In genomic region chr11:128564642-128565245, GRCh38 we compare ENCODE assay signal across 17 cellular contexts.
"Had no signal": no experiment of that assay in that cellular context is flagged by ENCODE, and none has a peak within 500 bp of the region (broad histone marks: within the 10 kb centered on the region; RNA-seq: fewer than 3 reads in every experiment).

No MANE protein-coding gene starts in this region.

- H3K36me3 Mint-ChIP-seq: natural killer cell had no signal

- ATAC-seq: activated naive CD8-positive, alpha-beta T cell treated with anti-CD3 and anti-CD28 coated beads, Interleukin-2, amount 50 U/mL, for 24 hours; activated T-helper 17 cell treated with anti-CD3 and anti-CD28 coated beads, Interleukin-2, amount 50 U/mL, for 72 hours; gastrocnemius medialis; stimulated activated naive CD8-positive, alpha-beta T cell treated with anti-CD3 and anti-CD28 coated beads, Interleukin-15, Interleukin-2, amounts not matched to agents 100 U/mL and 50 U/mL, for 24 hours had no signal

- H3K4me1 Mint-ChIP-seq: activated T-helper 17 cell treated with anti-CD3 and anti-CD28 coated beads, Interleukin-2, amount 50 U/mL, for 72 hours had no signal

- H3K4me3 Mint-ChIP-seq: activated naive CD8-positive, alpha-beta T cell treated with anti-CD3 and anti-CD28 coated beads, Interleukin-2, amount 50 U/mL, for 24 hours; activated T-helper 17 cell treated with anti-CD3 and anti-CD28 coated beads, Interleukin-2, amount 50 U/mL, for 72 hours; natural killer cell had no signal

- H3K27me3 ChIP-seq: gastrocnemius medialis had no signal

- H3K9me3 Mint-ChIP-seq: activated naive CD8-positive, alpha-beta T cell treated with anti-CD3 and anti-CD28 coated beads, Interleukin-2, amount 50 U/mL, for 24 hours; activated T-helper 17 cell treated with anti-CD3 and anti-CD28 coated beads, Interleukin-2, amount 50 U/mL, for 72 hours; natural killer cell had no signal

- H3K4me3 ChIP-seq: gastrocnemius medialis had no signal

- H3K36me3 ChIP-seq: gastrocnemius medialis had no signal

- H3K27ac ChIP-seq: epithelial cell of prostate had no signal

- H3K27me3 Mint-ChIP-seq: activated naive CD8-positive, alpha-beta T cell treated with anti-CD3 and anti-CD28 coated beads, Interleukin-2, amount 50 U/mL, for 24 hours; activated T-helper 17 cell treated with anti-CD3 and anti-CD28 coated beads, Interleukin-2, amount 50 U/mL, for 72 hours had no signal

- DNase-seq: activated CD4-positive, alpha-beta T cell treated with anti-CD3 and anti-CD28 coated beads for 1 hour; activated CD4-positive, alpha-beta T cell treated with anti-CD3 and anti-CD28 coated beads, Interleukin-2, amount 50 U/mL, for 4 hours; activated naive CD4-positive, alpha-beta T cell treated with Interleukin-2 at 50 U/mL for 16 hours; activated naive CD8-positive, alpha-beta T cell treated with anti-CD3 and anti-CD28 coated beads, Interleukin-2, amount 50 U/mL, for 24 hours; activated T-cell treated with anti-CD3 and anti-CD28 coated beads for 4 hours; aorta; cerebellar nuclear complex; gastrocnemius medialis; natural killer cell; posterior cingulate gyrus; retina; stimulated activated CD4-positive, alpha-beta T cell treated with anti-CD3 and anti-CD28 coated beads, Interleukin-15, amount 100 ng/mL, for 24 hours; stimulated activated CD4-positive, alpha-beta T cell treated with anti-CD3 and anti-CD28 coated beads, Interleukin-4, amount 100 ng/mL, for 1 hour; stimulated activated naive CD8-positive, alpha-beta T cell treated with anti-CD3 and anti-CD28 coated beads, Interleukin-15, Interleukin-2, amounts not matched to agents 100 U/mL and 50 U/mL, for 24 hours; trophoblast cell had no signal

- H3K27ac Mint-ChIP-seq: activated naive CD8-positive, alpha-beta T cell treated with anti-CD3 and anti-CD28 coated beads, Interleukin-2, amount 50 U/mL, for 24 hours; activated T-helper 17 cell treated with anti-CD3 and anti-CD28 coated beads, Interleukin-2, amount 50 U/mL, for 72 hours; natural killer cell had no signal

- H3K9me3 ChIP-seq: gastrocnemius medialis had no signal
